Comparison of ENCODE assay signal across 8 cellular contexts in genomic region chr22:37639070-37639760, GRCh38. TPM values are rescaled to one million over a fixed set of nuclear protein-coding genes. Genes with fewer than 3 reads are reported as not detected.
DNase-seq lines count a peak whose midpoint lies in the region; ATAC-seq, FAIRE-seq and TF ChIP-seq lines count a peak whose summit lies in the region.

SH3BP1 (plus strand) TSS chr22:37639669; CDS start chr22:37639788, 119 bp downstream.

- H3K4me1 ChIP-seq in GM23338 (ENCODE audit: insufficient read depth) = peaks cover 21% of the 10 kb centered on the region
- peaks cover 5 to 21% of the 10 kb centered on the region in 2 donors for H3K4me1 ChIP-seq in kidney (ENCODE audit: control insufficient read depth in 1 of 2, insufficient read depth in 1 of 2, low read depth in 1 of 2, low read length in 2 of 2)

- peak within 1 kb of the TSS; percentile 78; the same call in 1 of the 2 replicates for H2AFZ ChIP-seq in GM23338

- peaks cover 4% of the 10 kb centered on the region; the same call in 1 of the 2 replicates for H4K20me1 ChIP-seq in GM23338 (replicated peaks; ENCODE audit: insufficient read depth)

- H3K36me3 ChIP-seq in GM23338 (ENCODE audit: insufficient read depth) (no peaks in the 10 kb centered on the region), kidney (ENCODE audit: control insufficient read depth in 1 of 2, insufficient read depth in 2 of 2, low read length in 2 of 2) (no peaks in the 10 kb centered on the region)

- peak; percentile 71 for DNase-seq in AG20443 (ENCODE audit: low spot score)
- DNase-seq in GM23338 (ENCODE audit: low spot score) = peak; percentile 87
- DNase-seq in T-helper 1 cell = peak; percentile 44 to 63 (median 44)
- peak; percentile 89 for DNase-seq in kidney
- peak; percentile 50 for DNase-seq in stimulated activated CD8-positive, alpha-beta memory T cell treated with anti-CD3 and anti-CD28 coated beads, Interleukin-12 subunit alpha, Interleukin-12 subunit beta, amount 100 ng/mL, for 4 hours (ENCODE audit: low read depth)
- no peak for DNase-seq in NCI-H774 (lab: John Stamatoyannopoulos, UW)

- H3K9ac ChIP-seq in kidney (ENCODE audit: low read length in 2 of 2) = peak within 1 kb of the TSS in 1 of 2 donors; percentile 55

- no peak within 1 kb of the TSS for H3K27ac ChIP-seq in GM23338 (ENCODE audit: low read depth)
- H3K27ac ChIP-seq in kidney (ENCODE audit: low read depth in 2 of 2, low read length in 2 of 2) = no peak within 1 kb of the TSS

- H3K4me3 ChIP-seq in GM23338 = peak within 1 kb of the TSS; percentile 89
- peak within 1 kb of the TSS; percentile 46 to 53 for H3K4me3 ChIP-seq in kidney (ENCODE audit: low read length in 2 of 2)

- H3K9me2 ChIP-seq in GM23338 (ENCODE audit: insufficient read depth) = no peaks in the 10 kb centered on the region

- H3K36me3 Mint-ChIP-seq in GM23338 (ENCODE audit: low read depth) (peaks cover 8% of the 10 kb centered on the region), brain (no peaks in the 10 kb centered on the region)

- H3K9me3 Mint-ChIP-seq in GM23338 (no peaks in the 10 kb centered on the region), brain (no peaks in the 10 kb centered on the region)

- H3K4me2 ChIP-seq in GM23338 = peak within 1 kb of the TSS; percentile 97

- H3K9me3 ChIP-seq in kidney (ENCODE audit: control insufficient read depth in 1 of 2, low read length in 2 of 2) = no peaks in the 10 kb centered on the region

- no peak for FAIRE-seq in kidney (lab: Jason Lieb, UNC)

- peaks cover 6% of the 10 kb centered on the region; the same call in 1 of the 2 replicates for H3K79me2 ChIP-seq in GM23338 (replicated peaks; ENCODE audit: insufficient read depth)

- peaks cover 40% of the 10 kb centered on the region for H3F3A ChIP-seq in GM23338 (replicated peaks; ENCODE audit: low read depth)

- intact Hi-C loops in kidney (cut with DNase I) = no loop called here

- ATAC-seq in GM23338 (peak; percentile 61), HG03095 (IDR thresholded peaks at IDR 0.05; ENCODE audit: unreplicated experiment) (no peak)

- H3K27me3 Mint-ChIP-seq in GM23338 (ENCODE audit: insufficient read depth, low read depth, poor library complexity) (peaks cover 26% of the 10 kb centered on the region), brain (peaks cover 14% of the 10 kb centered on the region)

- H3K4me3 Mint-ChIP-seq in GM23338 = peak within 1 kb of the TSS; percentile 78
- peak within 1 kb of the TSS; percentile 72 to 89 (median 81) for H3K4me3 Mint-ChIP-seq in brain

- H3K27me3 ChIP-seq in GM23338 (ENCODE audit: insufficient read depth) = no peaks in the 10 kb centered on the region

- TF ChIP-seq CTCF in GM23338 (conservative IDR thresholded peaks at IDR 0.05; ENCODE audit: low read depth in 2 of 2) (no peak), brain (conservative IDR thresholded peaks at IDR 0.05) (no peak), kidney (IDR thresholded peaks at IDR 0.05; ENCODE audit: borderline replicate concordance, extremely low read depth, insufficient read depth) (no peak)

- H3K4me1 Mint-ChIP-seq in GM23338 (peaks cover 33% of the 10 kb centered on the region), brain (peaks cover 48% of the 10 kb centered on the region)

- no peak within 1 kb of the TSS for H3K27ac Mint-ChIP-seq in GM23338
- peak within 1 kb of the TSS in 4 of 5 experiments; percentile 59 to 84 (median 64) for H3K27ac Mint-ChIP-seq in brain

TF ChIP-seq in GM23338, 12 proteins besides CTCF, POLR2A, EP300 and RAD21:
- 0 out of 2 replicates have a peak, but pooled peaks have one; percentile 4 for TF ChIP-seq CREB1 (CRISPR knock-in tag; IDR thresholded peaks at IDR 0.05; ENCODE audit: low read depth)
- no peak for TF ChIP-seq ZNF462 (CRISPR knock-in tag; IDR thresholded peaks at IDR 0.05)
- TF ChIP-seq POLR2AphosphoS5 (IDR thresholded peaks at IDR 0.05; ENCODE audit: low read depth) = peak; percentile 30; the same call in 1 of the 2 replicates

RNA-seq across cellular contexts. Expression of gene SH3BP1, which starts in this region (rescaled TPM):
- 46.7 and 50.4 TPM in 2 replicates for total RNA-seq in GM23338 (2014; rRNA removed; shearing (Covaris generic))
- polyA plus RNA-seq in GM23338 (2016; fragmentation: Nextera tagmentation; extraction: Ambion mirVana) = 9.5 and 10.9 TPM in 2 replicates
- 7.6 TPM for polyA plus RNA-seq in brain (ENCODE audit: insufficient read depth, low read depth, low replicate concordance)
- 12.8 TPM for total RNA-seq in kidney
- polyA plus RNA-seq in kidney (ENCODE audit: insufficient read depth, low read depth, low replicate concordance) = 2.2 TPM
